In the genomic region with DNA sequence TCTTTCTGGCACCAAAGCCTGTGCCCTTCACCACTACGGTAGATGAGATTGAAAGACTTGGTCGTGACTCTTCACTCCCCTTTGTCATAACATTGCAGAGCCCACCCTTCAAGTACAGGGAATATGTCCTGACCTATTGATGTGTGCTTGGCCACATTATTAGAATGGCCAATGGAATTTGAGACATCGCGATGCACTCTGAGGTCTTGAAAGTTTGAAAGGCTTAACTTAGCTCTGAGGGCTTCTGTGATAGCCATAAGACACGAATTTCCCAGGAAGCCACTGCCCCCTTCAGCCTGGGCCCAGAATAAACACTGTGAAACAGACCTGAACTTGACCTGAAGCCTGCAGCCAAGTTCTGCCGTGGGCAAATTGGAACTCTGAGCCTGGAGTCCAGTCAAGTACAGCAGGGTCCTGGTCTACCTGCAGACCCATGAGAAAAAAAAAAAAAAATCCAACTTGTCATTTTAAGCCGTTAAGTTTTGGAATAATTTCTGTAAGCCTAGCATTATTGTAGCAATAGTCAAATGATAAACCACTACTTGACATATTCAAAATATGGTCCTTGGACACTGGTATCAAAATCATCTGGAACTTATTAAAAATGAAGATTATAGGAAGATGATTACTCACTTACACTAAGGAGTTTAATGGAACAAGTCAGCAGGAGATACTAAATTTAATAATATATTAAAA, we compare ENCODE assay signal across 8 cellular contexts. TPM values are rescaled to one million over a fixed set of nuclear protein-coding genes. Genes with fewer than 3 reads are reported as not detected.
DNase-seq lines count a peak whose midpoint lies in the region; ATAC-seq and TF ChIP-seq lines count a peak whose summit lies in the region.

No MANE protein-coding gene starts in this region.

- peak; percentile 31 for DNase-seq in stimulated activated CD4-positive, alpha-beta T cell treated with anti-CD3 and anti-CD28 coated beads, Interleukin-15, amount 100 ng/mL, for 24 hours
- DNase-seq in stimulated activated CD4-positive, alpha-beta T cell treated with anti-CD3 and anti-CD28 coated beads, Interleukin-2, amount 100 ng/mL, for 48 hours = no peak
- DNase-seq in Peyer's patch (peak in 2 of 3 donors; percentile 72 to 76), cerebellar cortex (ENCODE audit: low spot score) (peak; percentile 56), left lobe of liver (ENCODE audit: low spot score) (peak; percentile 79), thyroid gland (peak; percentile 56 to 71), prostate gland (ENCODE audit: low spot score) (no peak)

- no peak for TF ChIP-seq POLR2A in Peyer's patch (IDR thresholded peaks at IDR 0.05)
- no peak for TF ChIP-seq POLR2A in thyroid gland (IDR thresholded peaks at IDR 0.05)
- TF ChIP-seq POLR2A in prostate gland (IDR thresholded peaks at IDR 0.05) = no peak

- intact Hi-C loops in thyroid gland (cut with DNase I) (loop anchor here (10.0 kb wide), 1 partner anchor 388 kb away; a partner anchor contains a TSS), prostate gland (cut with DNase I) (loop anchor here (5.0 to 10.0 kb wide), 3 partner anchors 158 to 385 kb away; a partner anchor contains a TSS)

- 34% methylated on average over 7 of the region's 7 CpGs for WGBS in thyroid gland, 2 donors
- WGBS in prostate gland = 35% methylated on average over 7 of the region's 7 CpGs

- peak; percentile 78 for ATAC-seq in HG03342 (IDR thresholded peaks at IDR 0.05; ENCODE audit: unreplicated experiment)
- ATAC-seq in left lobe of liver = peak; percentile 99

- peaks cover 0 to 4% (median 0%) of the 10 kb centered on the region in 4 donors for H3K4me1 ChIP-seq in Peyer's patch
- H3K4me1 ChIP-seq in thyroid gland = peaks cover 0 to 5% of the 10 kb centered on the region in 2 donors
- H3K4me1 ChIP-seq in prostate gland (replicated peaks) = no peaks in the 10 kb centered on the region

- H3K9me3 ChIP-seq in Peyer's patch (no peaks in the 10 kb centered on the region), thyroid gland (no peaks in the 10 kb centered on the region), prostate gland (no peaks in the 10 kb centered on the region)

- H3K36me3 ChIP-seq in Peyer's patch (no peaks in the 10 kb centered on the region), thyroid gland (no peaks in the 10 kb centered on the region), prostate gland (no peaks in the 10 kb centered on the region)

- H3K4me3 ChIP-seq in Peyer's patch (no peak overlapping the region), thyroid gland (replicated peaks in 1 of 3) (no peak overlapping the region), prostate gland (no peak overlapping the region)

- TF ChIP-seq CTCF in Peyer's patch (IDR thresholded peaks at IDR 0.05) (peak in 4 of 6 experiments; percentile 43 to 78 (median 72)), thyroid gland (IDR thresholded peaks at IDR 0.05) (peak in 5 of 6 experiments; percentile 35 to 68 (median 56)), prostate gland (IDR thresholded peaks at IDR 0.05) (peak in 2 of 4 experiments; percentile 55)

- H3K27me3 ChIP-seq in Peyer's patch (no peaks in the 10 kb centered on the region), thyroid gland (no peaks in the 10 kb centered on the region), prostate gland (replicated peaks; ENCODE audit: insufficient read depth) (no peaks in the 10 kb centered on the region)

- H3K27ac ChIP-seq in Peyer's patch = no peak overlapping the region
- no peak overlapping the region for H3K27ac ChIP-seq in thyroid gland
- no peak overlapping the region for H3K27ac ChIP-seq in prostate gland

RNA-seq across cellular contexts. Expression of a gene that starts 36.9 kb away (rescaled TPM):
- 10 to 100 TPM; 34.3 to 61.1 (median 39.1) TPM for total RNA-seq in Peyer's patch
- total RNA-seq in left lobe of liver = 8.3 TPM
- total RNA-seq in thyroid gland = 10 to 100 TPM; 33.2 to 39.6 (median 37.0) TPM
- total RNA-seq in prostate gland = 10 to 100 TPM; 40.2 to 52.4 TPM

Comparison
In these comparisons a context has a peak if more than half of its experiments do, and no peak if none do; other contexts are left out.
1. DNase-seq: peak in stimulated activated CD4-positive, alpha-beta T cell treated with anti-CD3 and anti-CD28 coated beads, Interleukin-15, amount 100 ng/mL, for 24 hours (single experiment), Peyer's patch (2 of 3), cerebellar cortex (single experiment), left lobe of liver (single experiment) and thyroid gland (2 of 2); none in stimulated activated CD4-positive, alpha-beta T cell treated with anti-CD3 and anti-CD28 coated beads, Interleukin-2, amount 100 ng/mL, for 48 hours (0 of 2) and prostate gland (single experiment).